Comparison of ENCODE assay signal across 18 cellular contexts in genomic region chr3:116020989-116021388, GRCh38.
"Had no signal": no experiment of that assay in that cellular context is flagged by ENCODE, and none has a peak within 500 bp of the region (broad histone marks: within the 10 kb centered on the region; RNA-seq: fewer than 3 reads in every experiment).

No MANE protein-coding gene starts in this region.

- H3K4me1 ChIP-seq: adrenal gland, esophagus squamous epithelium, lower lobe of right lung, tibial artery, uterus had no signal

- DNase-seq: activated CD4-positive, alpha-beta T cell treated with anti-CD3 and anti-CD28 coated beads for 36 hours; activated CD4-positive, alpha-beta T cell treated with anti-CD3 and anti-CD28 coated beads, Interleukin-2, amount 50 U/mL, for 48 hours; activated gamma-delta T cell; adrenal gland; cerebellar nuclear complex; dermis blood vessel endothelial cell; effector memory CD4-positive, alpha-beta T cell; esophagus squamous epithelium; left cardiac atrium; lower lobe of right lung; posterior cingulate gyrus; stimulated activated naive CD4-positive, alpha-beta T cell; substantia nigra; tibial artery; uterus had no signal

- H3K27ac ChIP-seq: adrenal gland, esophagus squamous epithelium, lower lobe of right lung, tibial artery, uterus had no signal

- H3K27ac Mint-ChIP-seq: activated CD4-positive, alpha-beta T cell treated with anti-CD3 and anti-CD28 coated beads for 36 hours; activated naive CD4-positive, alpha-beta T cell treated with anti-CD3 and anti-CD28 coated beads, Interleukin-2, amount 50 U/mL, for 72 hours; natural killer cell treated with Interleukin-12 subunit alpha and Interleukin-12 subunit beta and Interleukin-15 and Interleukin-18, amount 100 ng/mL, for 72 hours; WTC11 had no signal

- H3K36me3 ChIP-seq: adrenal gland, esophagus squamous epithelium, lower lobe of right lung, tibial artery, uterus had no signal

- H3K36me3 Mint-ChIP-seq: activated naive CD4-positive, alpha-beta T cell treated with anti-CD3 and anti-CD28 coated beads, Interleukin-2, amount 50 U/mL, for 72 hours; natural killer cell treated with Interleukin-12 subunit alpha and Interleukin-12 subunit beta and Interleukin-15 and Interleukin-18, amount 100 ng/mL, for 72 hours; WTC11 had no signal

- H3K27me3 Mint-ChIP-seq: activated CD4-positive, alpha-beta T cell treated with anti-CD3 and anti-CD28 coated beads for 36 hours; natural killer cell treated with Interleukin-12 subunit alpha and Interleukin-12 subunit beta and Interleukin-15 and Interleukin-18, amount 100 ng/mL, for 72 hours had no signal

- H3K27me3 ChIP-seq: adrenal gland, esophagus squamous epithelium, tibial artery, uterus had no signal

- H3K4me1 Mint-ChIP-seq: activated CD4-positive, alpha-beta T cell treated with anti-CD3 and anti-CD28 coated beads for 36 hours had no signal

- H3K4me3 ChIP-seq: adrenal gland, esophagus squamous epithelium, lower lobe of right lung, tibial artery, uterus had no signal

- H3K9me3 Mint-ChIP-seq: activated naive CD4-positive, alpha-beta T cell treated with anti-CD3 and anti-CD28 coated beads, Interleukin-2, amount 50 U/mL, for 72 hours; WTC11 had no signal

- H3K4me3 Mint-ChIP-seq: activated CD4-positive, alpha-beta T cell treated with anti-CD3 and anti-CD28 coated beads for 36 hours; natural killer cell treated with Interleukin-12 subunit alpha and Interleukin-12 subunit beta and Interleukin-15 and Interleukin-18, amount 100 ng/mL, for 72 hours; WTC11 had no signal

- ATAC-seq: activated CD4-positive, alpha-beta T cell treated with anti-CD3 and anti-CD28 coated beads for 36 hours; activated naive CD4-positive, alpha-beta T cell treated with anti-CD3 and anti-CD28 coated beads, Interleukin-2, amount 50 U/mL, for 72 hours; left cardiac atrium; natural killer cell treated with Interleukin-12 subunit alpha and Interleukin-12 subunit beta and Interleukin-15 and Interleukin-18, amount 100 ng/mL, for 72 hours; WTC11 had no signal

- H3K9me3 ChIP-seq: adrenal gland, esophagus squamous epithelium, lower lobe of right lung, tibial artery, uterus had no signal
